1 cellular context compared by ENCODE assay signal in the genomic region with DNA sequence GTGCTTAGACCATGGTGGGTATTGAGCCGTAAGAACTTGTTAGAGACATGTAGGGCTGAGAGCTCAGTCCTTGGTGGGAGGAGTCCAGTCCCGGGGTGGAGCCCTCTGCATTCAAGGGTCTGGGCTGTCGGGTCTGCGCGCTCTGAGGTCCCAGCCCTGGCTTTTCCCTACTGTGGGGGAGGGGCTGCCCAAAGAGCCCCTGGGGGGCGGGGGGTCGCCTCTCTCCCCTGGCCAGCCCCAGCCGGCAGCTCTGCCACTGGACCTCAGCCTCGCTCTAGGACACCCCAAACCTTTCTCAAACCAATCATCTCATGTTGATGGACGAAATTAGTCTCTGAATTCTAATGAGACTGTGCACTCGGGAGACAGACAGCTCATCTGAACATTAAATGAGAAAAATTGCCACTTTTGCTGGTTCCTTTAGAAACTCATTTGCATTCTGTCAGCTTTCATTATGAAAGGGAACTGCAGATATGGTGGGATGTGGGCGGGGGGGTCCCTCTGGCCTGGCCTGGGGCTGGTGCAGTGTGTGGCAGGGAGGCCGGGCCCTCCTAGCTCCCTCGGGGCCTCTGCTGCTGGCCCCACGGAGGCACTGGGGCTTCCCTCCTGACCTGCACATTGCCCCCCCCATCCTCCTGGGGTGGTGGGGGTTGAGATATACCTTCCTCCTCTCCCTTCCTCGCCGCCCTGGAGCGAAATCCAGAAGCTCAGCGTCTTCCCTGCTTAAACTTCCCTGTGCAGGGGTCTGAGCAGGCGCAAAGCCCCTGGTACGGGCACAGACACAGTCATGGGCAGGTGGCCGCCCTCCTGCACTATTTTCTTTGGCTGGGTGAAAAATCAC.
TF ChIP-seq lines count a peak whose summit lies in the region.

No MANE protein-coding gene starts in this region.

TF ChIP-seq in GM23338, 12 proteins besides CTCF, POLR2A, EP300 and RAD21 (continued from another document):
- TF ChIP-seq, protein P1, sequence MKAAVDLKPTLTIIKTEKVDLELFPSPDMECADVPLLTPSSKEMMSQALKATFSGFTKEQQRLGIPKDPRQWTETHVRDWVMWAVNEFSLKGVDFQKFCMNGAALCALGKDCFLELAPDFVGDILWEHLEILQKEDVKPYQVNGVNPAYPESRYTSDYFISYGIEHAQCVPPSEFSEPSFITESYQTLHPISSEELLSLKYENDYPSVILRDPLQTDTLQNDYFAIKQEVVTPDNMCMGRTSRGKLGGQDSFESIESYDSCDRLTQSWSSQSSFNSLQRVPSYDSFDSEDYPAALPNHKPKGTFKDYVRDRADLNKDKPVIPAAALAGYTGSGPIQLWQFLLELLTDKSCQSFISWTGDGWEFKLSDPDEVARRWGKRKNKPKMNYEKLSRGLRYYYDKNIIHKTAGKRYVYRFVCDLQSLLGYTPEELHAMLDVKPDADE (IDR thresholded peaks at IDR 0.05), result no peak
- no peak for TF ChIP-seq ZNF462 (CRISPR knock-in tag; IDR thresholded peaks at IDR 0.05)
- TF ChIP-seq ZNF331 (CRISPR knock-in tag; IDR thresholded peaks at IDR 0.05; ENCODE audit: low read depth), result no peak
- TF ChIP-seq CREB1 (CRISPR knock-in tag; IDR thresholded peaks at IDR 0.05; ENCODE audit: low read depth), result no peak
- no peak for TF ChIP-seq EZH2phosphoT487 (IDR thresholded peaks at IDR 0.05; ENCODE audit: unreplicated experiment)
- TF ChIP-seq REST (IDR thresholded peaks at IDR 0.05; ENCODE audit: unreplicated experiment), result no peak
- no peak for TF ChIP-seq POLR2AphosphoS5 (IDR thresholded peaks at IDR 0.05; ENCODE audit: low read depth)
- TF ChIP-seq NANOG (IDR thresholded peaks at IDR 0.05; ENCODE audit: borderline replicate concordance), result no peak
- TF ChIP-seq EZH2 (IDR thresholded peaks at IDR 0.05; ENCODE audit: low read depth, unreplicated experiment), result no peak
